Comparison of ENCODE assay signal across 22 cellular contexts in the genomic region with DNA sequence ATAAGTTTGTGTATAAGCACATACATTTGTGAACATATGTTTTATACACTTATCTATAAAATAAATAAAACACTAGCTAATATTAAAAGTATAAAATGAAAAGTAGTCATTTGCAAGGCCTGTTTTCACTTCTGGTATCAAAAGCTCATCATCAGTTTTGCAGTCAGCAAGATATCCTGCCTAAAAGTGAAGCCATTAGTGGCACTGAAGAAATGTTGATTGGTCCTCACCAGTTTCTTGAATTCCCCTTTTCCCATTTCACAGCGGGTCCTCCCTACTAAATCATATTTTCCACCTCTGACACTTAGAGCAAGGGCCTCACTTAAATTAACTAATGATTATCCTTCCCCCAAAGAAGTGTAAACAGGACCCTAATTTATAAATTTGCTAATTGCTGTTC. TPM values are rescaled to one million over a fixed set of nuclear protein-coding genes. Genes with fewer than 3 reads are reported as not detected.
"Had no signal": no experiment of that assay in that cellular context is flagged by ENCODE, and none has a peak within 500 bp of the region (broad histone marks: within the 10 kb centered on the region; RNA-seq: fewer than 3 reads in every experiment).

No MANE protein-coding gene starts in this region.

- H3K4me2 ChIP-seq: hepatocyte had no signal

- ATAC-seq: effector memory CD8-positive, alpha-beta T cell; foreskin keratinocyte; left cardiac atrium; lower lobe of right lung had no signal

- H3K4me3 ChIP-seq: esophagus muscularis mucosa, hepatocyte, left ventricle myocardium inferior, lower lobe of right lung, right atrium auricular region, sigmoid colon, suprapubic skin, thyroid gland, upper lobe of left lung, uterus had no signal

- H3K4me1 ChIP-seq: foreskin keratinocyte had no signal

- H3K9me3 ChIP-seq: esophagus muscularis mucosa, left ventricle myocardium inferior, lower lobe of right lung, right atrium auricular region, suprapubic skin, thyroid gland, upper lobe of left lung, uterus had no signal

- DNase-seq: effector memory CD8-positive, alpha-beta T cell; foreskin keratinocyte; head of caudate nucleus; kidney; left cardiac atrium; left ventricle myocardium inferior; lower lobe of right lung; naive B cell; nephron progenitor cell; sigmoid colon; small intestine; stimulated activated CD4-positive, alpha-beta T cell treated with anti-CD3 and anti-CD28 coated beads, Interleukin-2, amount 100 ng/mL, for 48 hours; stimulated activated naive CD4-positive, alpha-beta T cell treated with Interleukin-2 at 50 U/mL for 16 hours; thyroid gland; upper lobe of left lung; uterus had no signal

- H3K36me3 ChIP-seq: esophagus muscularis mucosa, left ventricle myocardium inferior, lower lobe of right lung, right atrium auricular region, sigmoid colon, suprapubic skin, thyroid gland, upper lobe of left lung, uterus had no signal

- H2AFZ ChIP-seq: hepatocyte had no signal

- H3K27ac ChIP-seq: epithelial cell of prostate, esophagus muscularis mucosa, foreskin keratinocyte, hepatocyte, left ventricle myocardium inferior, lower lobe of right lung, right atrium auricular region, sigmoid colon, suprapubic skin, thyroid gland, upper lobe of left lung, uterus had no signal

RNA-seq across cellular contexts. Expression of gene TBX15, which starts 6.7 kb away (rescaled TPM):
- total RNA-seq: foreskin keratinocyte, pulmonary artery endothelial cell had no signal
- polyA plus RNA-seq: foreskin keratinocyte had no signal
